ENCODE assay signal across 8 cellular contexts in the genomic region with DNA sequence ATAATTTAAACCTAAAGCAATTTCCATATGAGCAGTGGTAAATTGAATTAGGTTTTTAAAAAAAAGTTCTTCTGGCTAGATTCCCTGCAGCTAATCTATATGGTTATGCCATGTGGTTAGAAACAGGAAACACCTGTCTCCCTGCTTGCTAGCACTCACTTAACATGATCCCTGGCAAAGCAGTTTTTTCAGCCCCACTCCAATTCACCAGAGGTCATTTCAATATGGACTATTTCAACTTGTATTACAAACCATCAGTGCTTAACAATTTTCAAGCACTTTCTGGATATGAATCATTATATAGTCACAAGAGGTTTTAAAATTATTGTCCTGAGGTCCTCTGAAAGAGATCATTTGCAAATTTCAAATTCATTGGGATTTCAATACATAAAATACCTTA.
DNase-seq lines count a peak whose midpoint lies in the region; ATAC-seq and TF ChIP-seq lines count a peak whose summit lies in the region.

No MANE protein-coding gene starts in this region.

- H3K27me3 ChIP-seq in SU-DHL-6 (ENCODE audit: low read length) (no peaks in the 10 kb centered on the region), WERI-Rb-1 (ENCODE audit: insufficient read depth, low read depth, severe bottlenecking) (no peaks in the 10 kb centered on the region), vagina (no peaks in the 10 kb centered on the region)

- TF ChIP-seq CTCF in SU-DHL-6 (IDR thresholded peaks at IDR 0.05; ENCODE audit: insufficient read depth, low read length, poor library complexity, severe bottlenecking): no peak
- no peak for TF ChIP-seq CTCF in WERI-Rb-1 (IDR thresholded peaks at IDR 0.05; ENCODE audit: low read depth, low read length)
- TF ChIP-seq CTCF in vagina (IDR thresholded peaks at IDR 0.05): no peak

- DNase-seq in NAMALWA (ENCODE audit: low spot score) (peak; percentile 82), WERI-Rb-1 (no peak), vagina (ENCODE audit: extremely low spot score in 2 of 2) (no peak), NCI-H226 (no peak)

- H3K27ac ChIP-seq in SU-DHL-6 (ENCODE audit: low read depth, low read length) (no peak overlapping the region), WERI-Rb-1 (no peak overlapping the region), vagina (no peak overlapping the region)

- H3K9me3 ChIP-seq in SU-DHL-6 (ENCODE audit: insufficient read depth, low read length) (no peaks in the 10 kb centered on the region), WERI-Rb-1 (ENCODE audit: severe bottlenecking) (no peaks in the 10 kb centered on the region), vagina (no peaks in the 10 kb centered on the region)

- H3K4me2 ChIP-seq in SU-DHL-6 (ENCODE audit: low read depth, low read length, poor library complexity, severe bottlenecking): peak overlapping the region; percentile 27

- no peaks in the 10 kb centered on the region for H3K4me1 ChIP-seq in vagina

- ATAC-seq in GM18505 (IDR thresholded peaks at IDR 0.05; ENCODE audit: unreplicated experiment) (peak; percentile 65), HG02678 (IDR thresholded peaks at IDR 0.05; ENCODE audit: unreplicated experiment) (peak; percentile 48), GM19328 (IDR thresholded peaks at IDR 0.05; ENCODE audit: unreplicated experiment) (no peak)

- H3K79me2 ChIP-seq in SU-DHL-6 (ENCODE audit: insufficient read depth, low read length): no peaks in the 10 kb centered on the region

- no peaks in the 10 kb centered on the region for H4K20me1 ChIP-seq in SU-DHL-6 (ENCODE audit: low read depth, low read length)

- H3K4me3 ChIP-seq in SU-DHL-6 (ENCODE audit: insufficient read depth, low read length, poor library complexity, severe bottlenecking) (peak overlapping the region; percentile 6), WERI-Rb-1 (ENCODE audit: low read depth, low read length) (no peak overlapping the region), vagina (no peak overlapping the region)

- H3K9me2 ChIP-seq in SU-DHL-6 (replicated peaks; ENCODE audit: insufficient read depth, low read length): no peaks in the 10 kb centered on the region

- intact Hi-C loops in vagina (cut with DNase I): no loop called here

- H3K9ac ChIP-seq in SU-DHL-6 (ENCODE audit: low read length): no peak overlapping the region

- H2AFZ ChIP-seq in SU-DHL-6 (ENCODE audit: low read depth, low read length, severe bottlenecking): no peak overlapping the region

- H3K36me3 ChIP-seq in SU-DHL-6 (ENCODE audit: low read length) (no peaks in the 10 kb centered on the region), WERI-Rb-1 (no peaks in the 10 kb centered on the region), vagina (no peaks in the 10 kb centered on the region)

- TF ChIP-seq POLR2A in GM18505 (IDR thresholded peaks at IDR 0.05; ENCODE audit: borderline replicate concordance, extremely low read depth, insufficient read depth, insufficient read length): no peak
- TF ChIP-seq POLR2A in vagina (IDR thresholded peaks at IDR 0.05): no peak

- H3F3A ChIP-seq in SU-DHL-6 (ENCODE audit: insufficient read depth): no peaks in the 10 kb centered on the region
